ENCODE assay signal across 17 cellular contexts in genomic region chr1:182990413-182991144, GRCh38. TPM values are rescaled to one million over a fixed set of nuclear protein-coding genes. Genes with fewer than 3 reads are reported as not detected.
DNase-seq lines count a peak whose midpoint lies in the region; ATAC-seq, FAIRE-seq and TF ChIP-seq lines count a peak whose summit lies in the region.
"Had no signal": no experiment of that assay in that cellular context is flagged by ENCODE, and none has a peak within 500 bp of the region (broad histone marks: within the 10 kb centered on the region; RNA-seq: fewer than 3 reads in every experiment).

No MANE protein-coding gene starts in this region.

- no peak overlapping the region for H3K4me2 ChIP-seq in K562 (ENCODE audit: insufficient read depth, low read length)
- H3K4me2 ChIP-seq: KMS-11 had no signal

- no peak for TF ChIP-seq RAD21 in K562 (CRISPR knock-in tag; conservative IDR thresholded peaks at IDR 0.05 in 1 of 2, IDR thresholded peaks at IDR 0.05 in 1 of 2)

- no peaks in the 10 kb centered on the region for H3K9me3 ChIP-seq in K562 (replicated peaks; ENCODE audit: control insufficient read depth, insufficient read depth, low read depth, low read length)
- no peaks in the 10 kb centered on the region for H3K9me3 ChIP-seq in ovary

- TF ChIP-seq EP300 in K562 (IDR thresholded peaks at IDR 0.05; ENCODE audit: low read length) (no peak), ovary (IDR thresholded peaks at IDR 0.05) (no peak)

- no peaks in the 10 kb centered on the region for H4K20me1 ChIP-seq in K562 (replicated peaks; ENCODE audit: control insufficient read depth, insufficient read depth, low read length)

- H3K27ac ChIP-seq in K562 (ENCODE audit: extremely low read depth, low read depth, low read length) (no peak overlapping the region), ovary (no peak overlapping the region)
- H3K27ac ChIP-seq: KMS-11 had no signal

- intact Hi-C loops in K562 (cut with micrococcal nuclease) (no loop called here), ovary (cut with DNase I) (no loop called here)

- DNase-seq in A172 (ENCODE audit: low spot score) (peak; percentile 30), HS-27A (ENCODE audit: low read depth) (peak; percentile 12), K562 (ENCODE audit: extremely low read depth in 1 of 4, low spot score in 3 of 4) (no peak), iPS-NIHi7 (ENCODE audit: extremely low spot score) (peak; percentile 11), putamen (ENCODE audit: low spot score) (no peak), epidermal melanocyte (ENCODE audit: insufficient read length, low spot score) (no peak), ovary (no peak)
- DNase-seq: ACHN; activated CD4-positive, alpha-beta memory T cell treated with anti-CD3 and anti-CD28 coated beads for 36 hours; endodermal cell; NCI-H2029 treated with DMSO at 0.1 percent for 48 hours; NCI-H82; SIG-M5 had no signal

- in situ Hi-C loops in K562 (cut with MboI), result no loop called here

- 2% methylated on average over 7 of the region's 7 CpGs for WGBS in K562 (ENCODE audit: insufficient coverage, low coverage, missing lambda C conversion rate)
- 78 to 82% (median 82%) methylated on average over 7 of the region's 7 CpGs for WGBS in ovary, 3 donors

- H2AFZ ChIP-seq in K562 (ENCODE audit: low read depth, low read length), result no peak overlapping the region

- TF ChIP-seq CTCF in K562 (IDR thresholded peaks at IDR 0.05 in 2 of 3, conservative IDR thresholded peaks at IDR 0.05 in 1 of 3; ENCODE audit: insufficient read depth in 2 of 3, low read depth in 1 of 3, low read length in 3 of 3) (no peak), ovary (IDR thresholded peaks at IDR 0.05) (no peak)

- H3K4me3 ChIP-seq in K562 (no peak overlapping the region), ovary (no peak overlapping the region)

- H3K79me2 ChIP-seq in K562 (ENCODE audit: control insufficient read depth, insufficient read depth, low read length), result no peaks in the 10 kb centered on the region

- ATAC-seq in K562, result no peak
- no peak for ATAC-seq in GM18870 (IDR thresholded peaks at IDR 0.05; ENCODE audit: unreplicated experiment)

- H3K27me3 ChIP-seq in K562 (ENCODE audit: control insufficient read depth in 2 of 2, insufficient read depth in 2 of 2, low read length in 2 of 2) (peaks cover 4 to 16% of the 10 kb centered on the region in 2 experiments; a peak in 3 of 5 replicates), ovary (no peaks in the 10 kb centered on the region)

- CTCF ChIA-PET in K562 (lab: Yijun Ruan, JAX; ENCODE audit: low intra/inter-chr PET ratio), result interaction anchor here (0.6 kb wide), 1 partner anchor 358 kb away, joined by 4 read pairs; no protein-coding TSS in a partner anchor

- no peaks in the 10 kb centered on the region for H3K4me1 ChIP-seq in K562 (replicated peaks in 1 of 2; ENCODE audit: control insufficient read depth in 2 of 2, insufficient read depth in 2 of 2, low read length in 2 of 2)
- H3K4me1 ChIP-seq in ovary (ENCODE audit: insufficient read depth), result no peaks in the 10 kb centered on the region

- POLR2A ChIA-PET in K562 (lab: Yijun Ruan, JAX), result no interaction called here

- no peak for FAIRE-seq in K562 (lab: Jason Lieb, UNC)
- FAIRE-seq: D721Med had no signal

- H3K36me3 ChIP-seq in K562 (ENCODE audit: control insufficient read depth, insufficient read depth, low read length) (no peaks in the 10 kb centered on the region), ovary (no peaks in the 10 kb centered on the region)

- BruUV-seq in K562 (replicated peaks; lab: Mats Ljungman, UMichigan), result no TSS peak

- no peaks in the 10 kb centered on the region for H3K9me1 ChIP-seq in K562 (ENCODE audit: control insufficient read depth, insufficient read depth, low read length)

- H3K9ac ChIP-seq in K562 (ENCODE audit: insufficient read depth in 1 of 2, low read depth in 2 of 2, low read length in 2 of 2), result no peak overlapping the region
- H3K9ac ChIP-seq: KMS-11 had no signal

- TF ChIP-seq POLR2A in K562 (conservative IDR thresholded peaks at IDR 0.05), result no peak
- TF ChIP-seq POLR2A in ovary (IDR thresholded peaks at IDR 0.05), result no peak

TF ChIP-seq in K562, 482 proteins besides CTCF, POLR2A, EP300 and RAD21 (continues in another document):
- TF ChIP-seq ZNF23 (CRISPR knock-in tag; IDR thresholded peaks at IDR 0.05), result no peak
- TF ChIP-seq SMAD1 (IDR thresholded peaks at IDR 0.05; ENCODE audit: low read depth, low read length, partially characterized antibody), result no peak
- no peak for TF ChIP-seq ZNF609 (CRISPR knock-in tag; IDR thresholded peaks at IDR 0.05; ENCODE audit: borderline replicate concordance)
- no peak for TF ChIP-seq CEBPG (CRISPR knock-in tag; IDR thresholded peaks at IDR 0.05)
- TF ChIP-seq CEBPG (tag; conservative IDR thresholded peaks at IDR 0.05 in 1 of 2, IDR thresholded peaks at IDR 0.05 in 1 of 2), result peak in 1 of 2 experiments; percentile 31; a peak in 1 of 4 replicates

RNA-seq across cellular contexts. Expression of gene LAMC1, which starts 32.6 kb away (rescaled TPM):
- total RNA-seq in A172 (2014; rRNA removed; shearing (Covaris generic)), result 143 and 190 TPM in 2 replicates
- 1.7 and 2.9 TPM in 2 replicates for total RNA-seq in K562 (2011; cell fraction: chromatin; rRNA removed; ENCODE audit: low replicate concordance)
- 2.1 and 2.7 TPM in 2 replicates for total RNA-seq in K562 (2011; cell fraction: nucleolus; rRNA removed)
- 0.84 and 2.1 TPM in 2 replicates for total RNA-seq in K562 (2011; cell fraction: nucleoplasm; rRNA removed)
- 0.36 and 0.53 TPM in 2 replicates for total RNA-seq in K562 (2014; rRNA removed)
- 0.07 and 0.13 TPM in 2 replicates for total RNA-seq in K562 (2014; rRNA removed; fragmentation: Illumina TruSeq; extraction: Trizol)
- total RNA-seq in K562 (2015; rRNA removed; fragmentation: Illumina TruSeq; extraction: Trizol), result 0.07 TPM in 1 of 2 replicates, not detected in the other
- total RNA-seq in K562 (2021), result 0.60 and 0.71 TPM in 2 replicates
- polyA plus RNA-seq in K562 (2011; rRNA removed), result 0.13 and 0.16 TPM in 2 replicates
- 0.15 and 0.16 TPM in 2 replicates for polyA plus RNA-seq in K562 (2011; cell fraction: cytosol; rRNA removed)
- polyA plus RNA-seq in K562 (2011; cell fraction: nucleus; rRNA removed), result 0.06 and 1.1 TPM in 2 replicates
- 0.07 and 0.08 TPM in 2 replicates for polyA plus RNA-seq in K562 (2012)
- 0.07 and 0.24 TPM in 2 replicates for polyA plus RNA-seq in K562 (2014; fragmentation: Illumina TruSeq; extraction: Trizol)
- polyA plus RNA-seq in K562 (2014; fragmentation: Nextera tagmentation; extraction: Ambion mirVana), result not detected
- 0.21 TPM in 1 of 2 replicates, not detected in the other for polyA plus RNA-seq in K562 (2014; rRNA removed)
- 0.24 and 1.2 TPM in 2 replicates for polyA minus RNA-seq in K562 (2011; rRNA and poly(A)+ RNA removed)
- 1.3 and 1.6 TPM in 2 replicates for polyA minus RNA-seq in K562 (2011; cell fraction: cytosol; rRNA and poly(A)+ RNA removed)
- polyA minus RNA-seq in K562 (2011; cell fraction: nucleus; rRNA and poly(A)+ RNA removed), result 0.54 and 0.78 TPM in 2 replicates
- 10 to 100 TPM; 59.9 to 97.3 (median 85.2) TPM for total RNA-seq in ovary
- polyA plus RNA-seq in ovary, result 100 to 1,000 TPM in 1 of 2 donors, 10 to 100 TPM in 1; 51.3 to 205 TPM

RNA-seq across cellular contexts. Expression of gene SHCBP1L, which starts 37.6 kb away (rescaled TPM):
- total RNA-seq in A172 (2014; rRNA removed; shearing (Covaris generic)), result not detected in 2 replicates
- total RNA-seq in K562 (2011; cell fraction: chromatin; rRNA removed; ENCODE audit: low replicate concordance), result not detected in 2 replicates
- not detected in 2 replicates for total RNA-seq in K562 (2011; cell fraction: nucleolus; rRNA removed)
- not detected in 2 replicates for total RNA-seq in K562 (2011; cell fraction: nucleoplasm; rRNA removed)
- total RNA-seq in K562 (2014; rRNA removed), result not detected in 2 replicates
- total RNA-seq in K562 (2014; rRNA removed; fragmentation: Illumina TruSeq; extraction: Trizol), result not detected in 2 replicates
- total RNA-seq in K562 (2015; rRNA removed; fragmentation: Illumina TruSeq; extraction: Trizol), result not detected in 2 replicates
- not detected in 2 replicates for total RNA-seq in K562 (2021)
- not detected in 2 replicates for polyA plus RNA-seq in K562 (2011; rRNA removed)
- polyA plus RNA-seq in K562 (2011; cell fraction: cytosol; rRNA removed), result not detected in 2 replicates
- not detected in 2 replicates for polyA plus RNA-seq in K562 (2011; cell fraction: nucleus; rRNA removed)
- polyA plus RNA-seq in K562 (2012), result not detected in 2 replicates
- polyA plus RNA-seq in K562 (2014; fragmentation: Illumina TruSeq; extraction: Trizol), result not detected in 2 replicates
- polyA plus RNA-seq in K562 (2014; fragmentation: Nextera tagmentation; extraction: Ambion mirVana), result not detected
- not detected in 2 replicates for polyA plus RNA-seq in K562 (2014; rRNA removed)
- not detected in 2 replicates for polyA minus RNA-seq in K562 (2011; rRNA and poly(A)+ RNA removed)
- polyA minus RNA-seq in K562 (2011; cell fraction: cytosol; rRNA and poly(A)+ RNA removed), result not detected in 2 replicates
- not detected in 2 replicates for polyA minus RNA-seq in K562 (2011; cell fraction: nucleus; rRNA and poly(A)+ RNA removed)
- total RNA-seq in ovary, result not detected
- polyA plus RNA-seq in ovary, result not detected
- total RNA-seq: activated CD4-positive, alpha-beta memory T cell treated with anti-CD3 and anti-CD28 coated beads for 36 hours; endodermal cell had no signal
- polyA plus RNA-seq: thymus had no signal

Comparison
In these comparisons a context has a peak if more than half of its experiments do, and no peak if none do; other contexts are left out.
1. DNase-seq: peak in A172 (single experiment), HS-27A (single experiment) and iPS-NIHi7 (single experiment); none in K562 (0 of 4), putamen (single experiment), epidermal melanocyte (single experiment) and ovary (0 of 5).
2. RNA of gene LAMC1, which starts 32.6 kb away (total RNA-seq): 143 to 190 TPM in A172 and 59.9 to 97.3 TPM in ovary; 0.07 to 2.9 TPM in K562; every median in the first group is over 10 times any median in the second.